Comparison of ENCODE assay signal across 1 cellular context in genomic region chr6:16687045-16687444, GRCh38.
TF ChIP-seq lines count a peak whose summit lies in the region.

No MANE protein-coding gene starts in this region.

TF ChIP-seq in A549, 52 proteins besides CTCF, POLR2A, EP300 and RAD21 (continued from another document):
- TF ChIP-seq USF2 (IDR thresholded peaks at IDR 0.05) (no peak), RFX5 (IDR thresholded peaks at IDR 0.05) (no peak), FOSB (CRISPR knock-in tag; IDR thresholded peaks at IDR 0.05) (no peak), NR3C1 (IDR thresholded peaks at IDR 0.05) (no peak)
